ENCODE assay signal across 8 cellular contexts in genomic region chr4:184475096-184475461, GRCh38. TPM values are rescaled to one million over a fixed set of nuclear protein-coding genes. Genes with fewer than 3 reads are reported as not detected.
A peak's percentile ranks its signal among the peaks of the same experiment; 100 is the strongest.
DNase-seq lines count a peak whose midpoint lies in the region; ATAC-seq and TF ChIP-seq lines count a peak whose summit lies in the region.

No MANE protein-coding gene starts in this region.

- peak overlapping the region; percentile 49 to 69; a peak in 3 of 4 replicates for H4K8ac ChIP-seq in IMR-90 (ENCODE audit: low read depth in 2 of 2, low read length in 2 of 2)

- peak overlapping the region; percentile 96 for H3K9ac ChIP-seq in IMR-90 (ENCODE audit: low read depth, low read length)

- in situ Hi-C loops in IMR-90 (cut with MboI; ENCODE audit: low sequenced_read_pairs): loop anchor here (5.0 kb wide), 1 partner anchor 188 kb away; no protein-coding TSS in a partner anchor

- peak; percentile 48 for DNase-seq in EL
- peak; percentile 35 for DNase-seq in IMR-90
- peak; percentile 41 for DNase-seq in activated CD4-positive, alpha-beta T cell treated with anti-CD3 and anti-CD28 coated beads, Interleukin-2, amount 50 U/mL, for 1 hour
- peak in 2 of 3 donors; percentile 26 to 43 for DNase-seq in effector memory CD4-positive, alpha-beta T cell
- DNase-seq in stimulated activated CD8-positive, alpha-beta memory T cell treated with anti-CD3 and anti-CD28 coated beads, Interleukin-4, amount 100 ng/mL, for 48 hours: peak; percentile 77
- DNase-seq in SHP77 treated with DMSO at 0.1 percent for 48 hours (lab: John Stamatoyannopoulos, UW): no peak

- H4K91ac ChIP-seq in IMR-90 (ENCODE audit: insufficient read depth, low read depth, low read length): peak overlapping the region; percentile 83

- peak overlapping the region; percentile 63 for H4K5ac ChIP-seq in IMR-90 (ENCODE audit: low read depth, low read length)

- H3K4me3 ChIP-seq in IMR-90 (ENCODE audit: insufficient read depth, low read depth, low read length): peak overlapping the region; percentile 91
- H3K4me3 ChIP-seq in effector memory CD4-positive, alpha-beta T cell (ENCODE audit: insufficient read depth, low read depth, low read length, poor library complexity, severe bottlenecking): peak overlapping the region; percentile 93
- H3K4me3 ChIP-seq in mesodermal cell (ENCODE audit: extremely low read depth, insufficient read depth, low read length, poor library complexity, severe bottlenecking): peak overlapping the region; percentile 90

- H3K36me3 ChIP-seq in IMR-90 (ENCODE audit: control insufficient read depth, insufficient read depth, low read length): no peaks in the 10 kb centered on the region
- H3K36me3 ChIP-seq in effector memory CD4-positive, alpha-beta T cell (ENCODE audit: control insufficient read depth, insufficient read depth, low read length): no peaks in the 10 kb centered on the region
- H3K36me3 ChIP-seq in mesodermal cell (ENCODE audit: control insufficient read depth, insufficient read depth, low read length): no peaks in the 10 kb centered on the region

- no peak for TF ChIP-seq CTCF in IMR-90 (conservative IDR thresholded peaks at IDR 0.05; ENCODE audit: low read depth, low read length)

- H3K4ac ChIP-seq in IMR-90 (ENCODE audit: low read depth, low read length): peak overlapping the region; percentile 96

- peak; percentile 11 for ATAC-seq in GM21526 (IDR thresholded peaks at IDR 0.05; ENCODE audit: low FRiP score, unreplicated experiment)
- ATAC-seq in IMR-90 (ENCODE audit: low read depth): peak; percentile 0; the same call in 1 of the 2 replicates

- CTCF ChIA-PET in IMR-90 (lab: Yijun Ruan, JAX): interaction anchor here (0.6 kb wide), 1 partner anchor 112 kb away, joined by 3 read pairs; no protein-coding TSS in a partner anchor

- H2AFZ ChIP-seq in IMR-90 (replicated peaks; ENCODE audit: low read length, poor library complexity): peak overlapping the region; percentile 88

- TF ChIP-seq RAD21 in IMR-90 (IDR thresholded peaks at IDR 0.05; ENCODE audit: low read length): no peak

- H3K27ac ChIP-seq in IMR-90 (ENCODE audit: insufficient read depth, low read length) (peak overlapping the region; percentile 92), mesodermal cell (ENCODE audit: low read depth, low read length, severe bottlenecking) (peak overlapping the region; percentile 81)
- H3K27ac ChIP-seq in effector memory CD4-positive, alpha-beta T cell (ENCODE audit: insufficient read depth, low read length, poor library complexity, severe bottlenecking): peak overlapping the region; percentile 95

- peaks cover 7% of the 10 kb centered on the region; the same call in 1 of the 2 replicates for H3K9me1 ChIP-seq in IMR-90 (ENCODE audit: insufficient read depth, low read length)

- BruUV-seq in IMR-90 (replicated peaks; lab: Mats Ljungman, UMichigan): TSS peak; percentile 81

- no peaks in the 10 kb centered on the region for H3K9me3 ChIP-seq in IMR-90 (ENCODE audit: control insufficient read depth, insufficient read depth, low read length)
- H3K9me3 ChIP-seq in effector memory CD4-positive, alpha-beta T cell (ENCODE audit: control insufficient read depth, low read length): no peaks in the 10 kb centered on the region
- no peaks in the 10 kb centered on the region for H3K9me3 ChIP-seq in mesodermal cell (ENCODE audit: control insufficient read depth, low read length)

- H3K4me1 ChIP-seq in IMR-90 (ENCODE audit: control insufficient read depth, insufficient read depth, low read length): peaks cover 4% of the 10 kb centered on the region; the same call in 1 of the 2 replicates
- H3K4me1 ChIP-seq in effector memory CD4-positive, alpha-beta T cell (ENCODE audit: control insufficient read depth, insufficient read depth, low read length, poor library complexity, severe bottlenecking): peaks cover 28% of the 10 kb centered on the region
- H3K4me1 ChIP-seq in mesodermal cell (ENCODE audit: control insufficient read depth, insufficient read depth, low read length, poor library complexity, severe bottlenecking): no peaks in the 10 kb centered on the region

- peaks cover 11% of the 10 kb centered on the region; the same call in 1 of the 2 replicates for H4K20me1 ChIP-seq in IMR-90 (ENCODE audit: insufficient read depth, low read length)

- H3K27me3 ChIP-seq in IMR-90 (ENCODE audit: control insufficient read depth, insufficient read depth, low read length): no peaks in the 10 kb centered on the region
- no peaks in the 10 kb centered on the region for H3K27me3 ChIP-seq in effector memory CD4-positive, alpha-beta T cell (replicated peaks; ENCODE audit: control insufficient read depth, insufficient read depth, low read length, poor library complexity, severe bottlenecking)

- peak overlapping the region; percentile 94 for H3K56ac ChIP-seq in IMR-90 (ENCODE audit: extremely low read depth, insufficient read depth, low read length)

- peaks cover 9 to 39% of the 10 kb centered on the region in 2 experiments for H3K79me1 ChIP-seq in IMR-90 (ENCODE audit: low read depth in 1 of 2, low read length in 2 of 2)

- H2AK9ac ChIP-seq in IMR-90 (replicated peaks; ENCODE audit: low read depth, low read length, poor library complexity): peak overlapping the region; percentile 91

- peak overlapping the region; percentile 92 for H3K4me2 ChIP-seq in IMR-90 (ENCODE audit: low read depth, low read length)

- peak overlapping the region; percentile 91 for H3K14ac ChIP-seq in IMR-90 (replicated peaks; ENCODE audit: low read depth, low read length)

- H2BK15ac ChIP-seq in IMR-90 (ENCODE audit: low read depth, low read length): peak overlapping the region; percentile 56; the same call in 2 of the 3 replicates

- POLR2A ChIA-PET in IMR-90 (lab: Charles Lee; ENCODE audit: unreplicated experiment): no interaction called here

- intact Hi-C loops in IMR-90 (cut with micrococcal nuclease): loop anchor here (1.0 to 2.0 kb wide), 2 partner anchors 59 to 74 kb away; no protein-coding TSS in a partner anchor

- no peak for TF ChIP-seq POLR2A in IMR-90 (IDR thresholded peaks at IDR 0.05; ENCODE audit: low read depth, low read length)

- peak overlapping the region; percentile 73 for H2BK120ac ChIP-seq in IMR-90 (ENCODE audit: low read depth, low read length)

- dilution Hi-C loops in IMR-90 (cut with HindIII; ENCODE audit: low sequenced_read_pairs, unreplicated experiment): no loop called here

- peak overlapping the region; percentile 91 for H2AK5ac ChIP-seq in IMR-90 (ENCODE audit: low read depth, low read length)

- peak overlapping the region; percentile 73 for H3K18ac ChIP-seq in IMR-90 (ENCODE audit: low read depth, low read length)

- H2BK20ac ChIP-seq in IMR-90 (ENCODE audit: low read depth, low read length): peak overlapping the region; percentile 1

- peak overlapping the region; percentile 97 for H3K23ac ChIP-seq in IMR-90 (ENCODE audit: low read depth, low read length)

- WGBS in IMR-90 (ENCODE audit: extremely low coverage in 2 of 2, insufficient read length in 1 of 2), 2 experiments: no CpG with 5 or more reads among the region's 17 CpGs
- WGBS in mesodermal cell (ENCODE audit: insufficient coverage in 2 of 2), 2 experiments: 9 to 15% methylated on average over 13 to 14 of the region's 17 CpGs

- H2BK5ac ChIP-seq in IMR-90 (ENCODE audit: low read depth, low read length, poor library complexity, severe bottlenecking): peak overlapping the region; percentile 75

TF ChIP-seq in IMR-90, 13 proteins besides CTCF, POLR2A, EP300 and RAD21:
- TF ChIP-seq MXI1 (IDR thresholded peaks at IDR 0.05; ENCODE audit: borderline replicate concordance, low read depth, low read length) (no peak; the same call in 1 of the 2 replicates), NFE2L2 (IDR thresholded peaks at IDR 0.05; ENCODE audit: low read depth, low read length) (no peak), MAZ (IDR thresholded peaks at IDR 0.05; ENCODE audit: borderline replicate concordance, low read depth, low read length) (no peak), FOS (IDR thresholded peaks at IDR 0.05; ENCODE audit: low read depth, low read length) (no peak), SMC3 (IDR thresholded peaks at IDR 0.05; ENCODE audit: low read depth, low read length) (no peak), RCOR1 (IDR thresholded peaks at IDR 0.05; ENCODE audit: insufficient replicate concordance, low read length) (no peak), RFX5 (IDR thresholded peaks at IDR 0.05; ENCODE audit: low read depth, low read length) (no peak), MAFK (IDR thresholded peaks at IDR 0.05; ENCODE audit: low read depth, low read length) (no peak), CHD1 (IDR thresholded peaks at IDR 0.05; ENCODE audit: low read depth, low read length) (no peak)

RNA-seq across cellular contexts. Expression of gene IRF2, which starts 0.7 kb away (rescaled TPM):
- total RNA-seq in IMR-90 (2012; rRNA removed): 20.3 and 21.9 TPM in 2 replicates
- 16.5 and 20.6 TPM in 2 replicates for polyA plus RNA-seq in IMR-90 (2012; rRNA removed)
- 9.5 and 12.3 TPM in 2 replicates for polyA plus RNA-seq in IMR-90 (2012; cell fraction: cytosol; rRNA removed)
- polyA plus RNA-seq in IMR-90 (2012; cell fraction: nucleus; rRNA removed; ENCODE audit: low replicate concordance): 9.2 and 22.4 TPM in 2 replicates
- 10.8 TPM for polyA plus RNA-seq in mesodermal cell (2013, experiment 1 of 2)
- polyA plus RNA-seq in mesodermal cell (2013, experiment 2 of 2): 12.3 TPM
